ENCODE assay signal across 1 cellular context in genomic region chr19:35278578-35279284, GRCh38.
TF ChIP-seq lines count a peak whose summit lies in the region.

No MANE protein-coding gene starts in this region.

TF ChIP-seq in HepG2, 621 proteins besides CTCF, POLR2A, EP300 and RAD21:
- TF ChIP-seq, protein P1, sequence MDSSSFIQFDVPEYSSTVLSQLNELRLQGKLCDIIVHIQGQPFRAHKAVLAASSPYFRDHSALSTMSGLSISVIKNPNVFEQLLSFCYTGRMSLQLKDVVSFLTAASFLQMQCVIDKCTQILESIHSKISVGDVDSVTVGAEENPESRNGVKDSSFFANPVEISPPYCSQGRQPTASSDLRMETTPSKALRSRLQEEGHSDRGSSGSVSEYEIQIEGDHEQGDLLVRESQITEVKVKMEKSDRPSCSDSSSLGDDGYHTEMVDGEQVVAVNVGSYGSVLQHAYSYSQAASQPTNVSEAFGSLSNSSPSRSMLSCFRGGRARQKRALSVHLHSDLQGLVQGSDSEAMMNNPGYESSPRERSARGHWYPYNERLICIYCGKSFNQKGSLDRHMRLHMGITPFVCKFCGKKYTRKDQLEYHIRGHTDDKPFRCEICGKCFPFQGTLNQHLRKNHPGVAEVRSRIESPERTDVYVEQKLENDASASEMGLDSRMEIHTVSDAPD (CRISPR knock-in tag; IDR thresholded peaks at IDR 0.05), result no peak
- TF ChIP-seq ZBTB38 (CRISPR knock-in tag; IDR thresholded peaks at IDR 0.05) (peak; percentile 74; the same call in 1 of the 2 replicates), KDM5B (CRISPR knock-in tag; IDR thresholded peaks at IDR 0.05; ENCODE audit: borderline replicate concordance) (no peak), AGO2 (optimal IDR thresholded peaks at IDR 0.05; ENCODE audit: low read depth, low read length) (peak; percentile 66), RBFOX2 (IDR thresholded peaks at IDR 0.05; ENCODE audit: low read depth, low read length) (peak; percentile 63)
TF ChIP-seq in HepG2: peak in this region for 3.
